In genomic region chr10:21870849-21871248, GRCh38 we compare ENCODE assay signal across 21 cellular contexts.
A peak's percentile ranks its signal among the peaks of the same experiment; 100 is the strongest.
DNase-seq lines count a peak whose midpoint lies in the region; ATAC-seq and TF ChIP-seq lines count a peak whose summit lies in the region.
"Had no signal": no experiment of that assay in that cellular context is flagged by ENCODE, and none has a peak within 500 bp of the region (broad histone marks: within the 10 kb centered on the region; RNA-seq: fewer than 3 reads in every experiment).

No MANE protein-coding gene starts in this region.

- H2AFZ ChIP-seq in PC-3 (ENCODE audit: low read length) = no peak overlapping the region
- H2AFZ ChIP-seq in smooth muscle cell (ENCODE audit: low read depth) = no peak overlapping the region
- H2AFZ ChIP-seq: GM23338 had no signal

- no peaks in the 10 kb centered on the region for H3K79me2 ChIP-seq in PC-3 (ENCODE audit: low read length)
- no peaks in the 10 kb centered on the region for H3K79me2 ChIP-seq in smooth muscle cell (ENCODE audit: low read depth)

- H3K27ac ChIP-seq in PC-3 (ENCODE audit: low read length) (no peak overlapping the region), epithelial cell of prostate (peak overlapping the region; percentile 31), smooth muscle cell (ENCODE audit: low read depth) (peak overlapping the region; percentile 52)
- H3K27ac ChIP-seq: 22Rv1, A549, C4-2B had no signal

- H3K9me3 ChIP-seq in PC-3 (ENCODE audit: low read length) = no peaks in the 10 kb centered on the region
- H3K9me3 ChIP-seq in smooth muscle cell (replicated peaks; ENCODE audit: low read depth) = peaks cover 12% of the 10 kb centered on the region

- no peak overlapping the region for H3K4me3 ChIP-seq in PC-3 (ENCODE audit: low read length)
- no peak overlapping the region for H3K4me3 ChIP-seq in smooth muscle cell
- H3K4me3 ChIP-seq: A549, GM23338 had no signal

- TF ChIP-seq CTCF in PC-3 (conservative IDR thresholded peaks at IDR 0.05; ENCODE audit: low read depth, low read length) (no peak), smooth muscle cell (IDR thresholded peaks at IDR 0.05; ENCODE audit: borderline replicate concordance, insufficient read depth, poor library complexity, severe bottlenecking) (no peak)

- DNase-seq in SIG-M5 treated with dmso at 0.1 percent for 504 hours (lab: John Stamatoyannopoulos, UW; ENCODE audit: unreplicated experiment) = peak; percentile 33
- no peak for DNase-seq in SIG-M5 (lab: John Stamatoyannopoulos, UW)
- peak; percentile 42 for DNase-seq in PC-3
- peak; percentile 53 for DNase-seq in epithelial cell of prostate (ENCODE audit: low read depth, low spot score)
- no peak for DNase-seq in smooth muscle cell (lab: John Stamatoyannopoulos, UW; ENCODE audit: unreplicated experiment)
- DNase-seq in NCI-H2081 treated with DMSO at 0.1 percent for 48 hours (lab: John Stamatoyannopoulos, UW) = no peak
- no peak for DNase-seq in COLO829 (ENCODE audit: low spot score)
- no peak for DNase-seq in posterior vena cava (ENCODE audit: low spot score)
- DNase-seq: AML-193; CD4-positive, alpha-beta T cell; DMS153; DMS79; GDM1; H7; HFFc6 had no signal

- H3K9ac ChIP-seq in PC-3 (ENCODE audit: low read length) (no peak overlapping the region), smooth muscle cell (ENCODE audit: low read depth) (no peak overlapping the region)

- CTCF ChIA-PET in PC-3 (lab: Charles Lee) = no interaction called here

- intact Hi-C loops in PC-3 (cut with micrococcal nuclease) = no loop called here
- intact Hi-C loops in posterior vena cava (cut with DNase I) = no loop called here

- ATAC-seq in PC-3 = peak; percentile 64
- ATAC-seq: A549, GM23338, HCT116, HepG2 had no signal

- H3K36me3 ChIP-seq in PC-3 (ENCODE audit: low read depth, low read length) = peaks cover 17% of the 10 kb centered on the region
- H3K36me3 ChIP-seq in smooth muscle cell (ENCODE audit: low read depth) = peaks cover 34% of the 10 kb centered on the region

- H3F3A ChIP-seq in PC-3 (ENCODE audit: low read length, unreplicated experiment) (no peaks in the 10 kb centered on the region), smooth muscle cell (ENCODE audit: low read depth) (no peaks in the 10 kb centered on the region)

- H3K27me3 ChIP-seq in PC-3 (ENCODE audit: low read length) = no peaks in the 10 kb centered on the region
- H3K27me3 ChIP-seq in smooth muscle cell (ENCODE audit: low read depth) = no peaks in the 10 kb centered on the region

- H3K4me2 ChIP-seq in PC-3 (ENCODE audit: low read length) (no peak overlapping the region), smooth muscle cell (no peak overlapping the region)
- H3K4me2 ChIP-seq: A549, GM23338 had no signal

- H4K20me1 ChIP-seq in PC-3 (ENCODE audit: low read length) (no peaks in the 10 kb centered on the region), smooth muscle cell (ENCODE audit: low read depth) (no peaks in the 10 kb centered on the region)

- no TSS peak for BruUV-seq in PC-3 (replicated peaks; lab: Mats Ljungman, UMichigan)

- POLR2A ChIA-PET in PC-3 (lab: Charles Lee; ENCODE audit: unreplicated experiment) = no interaction called here

- 94% methylated on average over 1 of the region's 1 CpG for WGBS in smooth muscle cell (ENCODE audit: low lambda C conversion rate)

- no peaks in the 10 kb centered on the region for H3K9me2 ChIP-seq in PC-3 (replicated peaks; ENCODE audit: low read length)

- H3K4me1 ChIP-seq in PC-3 (ENCODE audit: insufficient read depth, low read length) (no peaks in the 10 kb centered on the region), smooth muscle cell (ENCODE audit: low read depth) (no peaks in the 10 kb centered on the region)
- H3K4me1 ChIP-seq: A549 had no signal

Comparison
In these comparisons a context has a peak if more than half of its experiments do, and no peak if none do; other contexts are left out.
1. DNase-seq: peak in SIG-M5 treated with dmso at 0.1 percent for 504 hours (single experiment), PC-3 (single experiment) and epithelial cell of prostate (single experiment); none in SIG-M5 (single experiment), smooth muscle cell (single experiment), NCI-H2081 treated with DMSO at 0.1 percent for 48 hours (single experiment), COLO829 (single experiment) and posterior vena cava (single experiment).